ENCODE assay signal across 8 cellular contexts in genomic region chr3:64022451-64023186, GRCh38. TPM values are rescaled to one million over a fixed set of nuclear protein-coding genes. Genes with fewer than 3 reads are reported as not detected.
DNase-seq lines count a peak whose midpoint lies in the region; ATAC-seq and TF ChIP-seq lines count a peak whose summit lies in the region.

No MANE protein-coding gene starts in this region.

- TF ChIP-seq CTCF in CD14-positive monocyte (IDR thresholded peaks at IDR 0.05) (no peak), HCT116 (IDR thresholded peaks at IDR 0.05 in 2 of 3, conservative IDR thresholded peaks at IDR 0.05 in 1 of 3; ENCODE audit: borderline replicate concordance in 1 of 3, insufficient read depth in 1 of 3, low read depth in 2 of 3, low read length in 2 of 3) (no peak), WTC11 (IDR thresholded peaks at IDR 0.05) (no peak), esophagus muscularis mucosa (IDR thresholded peaks at IDR 0.05) (no peak)

- H3K4me3 Mint-ChIP-seq in CD14-positive monocyte (peak overlapping the region; percentile 88 to 91), WTC11 (peak overlapping the region; percentile 88)

- CTCF ChIA-PET in HCT116 (lab: Charles Lee) (interaction anchor here (1.7 kb wide), 1 partner anchor 462 kb away, joined by 9 read pairs; no protein-coding TSS in a partner anchor), WTC11 (lab: Charles Lee) (interaction anchor here (0.6 to 1.9 kb wide), 9 partner anchors 14 to 462 kb away, joined by 3 to 6 read pairs (median 3); no protein-coding TSS in a partner anchor)

- peaks cover 9% of the 10 kb centered on the region; the same call in 1 of the 2 replicates for H3K27me3 ChIP-seq in HCT116 (ENCODE audit: insufficient read depth, low read length)
- no peaks in the 10 kb centered on the region for H3K27me3 ChIP-seq in esophagus muscularis mucosa
- H3K27me3 ChIP-seq in neuron (ENCODE audit: insufficient read depth, low read length) = no peaks in the 10 kb centered on the region

- peak overlapping the region; percentile 95 for H3K4me2 ChIP-seq in HCT116 (ENCODE audit: low read length)

- peak overlapping the region; percentile 87 to 92 for H3K4me3 ChIP-seq in HCT116 (replicated peaks in 1 of 2; ENCODE audit: low read depth in 1 of 2, low read length in 2 of 2)
- H3K4me3 ChIP-seq in esophagus muscularis mucosa = peak overlapping the region; percentile 69 to 86 (median 78)
- H3K4me3 ChIP-seq in neuron (ENCODE audit: low read length) = peak overlapping the region; percentile 95

- peak overlapping the region; percentile 92 for H3K9ac ChIP-seq in HCT116 (ENCODE audit: low read length)

- H3K27me3 Mint-ChIP-seq in CD14-positive monocyte (ENCODE audit: low read depth in 3 of 3) (peaks cover 5 to 8% (median 5%) of the 10 kb centered on the region in 3 donors), WTC11 (ENCODE audit: low read depth) (no peaks in the 10 kb centered on the region)

- H3K4me1 Mint-ChIP-seq in CD14-positive monocyte (peaks cover 25% of the 10 kb centered on the region), WTC11 (peaks cover 13% of the 10 kb centered on the region)

- no peaks in the 10 kb centered on the region for H3K9me2 ChIP-seq in HCT116 (ENCODE audit: insufficient read depth)

- 21% methylated on average over 21 of the region's 24 CpGs for WGBS in esophagus muscularis mucosa

- peaks cover 7% of the 10 kb centered on the region; the same call in 1 of the 2 replicates for H4K20me1 ChIP-seq in HCT116 (ENCODE audit: insufficient read depth)

- H3K36me3 ChIP-seq in HCT116 (ENCODE audit: control insufficient read depth in 1 of 2, insufficient read depth in 2 of 2, low read length in 2 of 2) (peaks cover 18 to 29% of the 10 kb centered on the region in 2 experiments), esophagus muscularis mucosa (peaks cover 0 to 40% (median 27%) of the 10 kb centered on the region in 4 donors), neuron (ENCODE audit: insufficient read depth, low read length) (peaks cover 34% of the 10 kb centered on the region)

- H3K27ac ChIP-seq in HCT116 (ENCODE audit: low read depth, low read length) (peak overlapping the region; percentile 62), esophagus muscularis mucosa (replicated peaks in 1 of 4) (peak overlapping the region; percentile 80 to 87 (median 85))

- H3K4me1 ChIP-seq in HCT116 (ENCODE audit: control insufficient read depth in 1 of 2, insufficient read depth in 2 of 2, low read length in 2 of 2) (peaks cover 5 to 13% of the 10 kb centered on the region in 2 experiments; a peak in 3 of 4 replicates), esophagus muscularis mucosa (peaks cover 16 to 34% (median 31%) of the 10 kb centered on the region in 4 donors), neuron (ENCODE audit: insufficient read depth, low read length) (peaks cover 17% of the 10 kb centered on the region)

- peaks cover 0 to 4% (median 0%) of the 10 kb centered on the region in 7 donors for H3K9me3 Mint-ChIP-seq in CD14-positive monocyte
- no peaks in the 10 kb centered on the region for H3K9me3 Mint-ChIP-seq in WTC11

- H3K27ac Mint-ChIP-seq in CD14-positive monocyte (peak overlapping the region; percentile 89 to 97 (median 92)), WTC11 (peak overlapping the region; percentile 27; the same call in 1 of the 2 replicates)

- DNase-seq in CD14-positive monocyte (ENCODE audit: low spot score) = no peak
- DNase-seq in HCT116 (ENCODE audit: low read depth, low spot score) = no peak
- DNase-seq in WTC11 (ENCODE audit: low spot score) = no peak
- no peak for DNase-seq in esophagus muscularis mucosa (ENCODE audit: extremely low spot score)
- DNase-seq in mucosa of gallbladder (ENCODE audit: low spot score) = no peak
- DNase-seq in activated gamma-delta T cell treated with Interleukin-2 at 50 U/mL for 16 hours = no peak

- TF ChIP-seq POLR2A in HCT116 (IDR thresholded peaks at IDR 0.05; ENCODE audit: borderline replicate concordance, extremely low read depth, insufficient read depth, insufficient read length) (no peak), esophagus muscularis mucosa (IDR thresholded peaks at IDR 0.05; ENCODE audit: low read depth) (no peak)

- intact Hi-C loops in CD14-positive monocyte (cut with micrococcal nuclease) (loop anchor here in 1 of 2 donors (2.0 kb wide), 1 partner anchor 158 kb away; no protein-coding TSS in a partner anchor), HCT116 (cut with micrococcal nuclease) (no loop called here), esophagus muscularis mucosa (cut with DNase I) (no loop called here)

- no peak for TF ChIP-seq EP300 in esophagus muscularis mucosa (IDR thresholded peaks at IDR 0.05)

- TSS peak; percentile 68 for BruUV-seq in HCT116 (replicated peaks; lab: Mats Ljungman, UMichigan)

- ATAC-seq in HCT116 (peak; percentile 6; the same call in 1 of the 2 replicates), WTC11 (no peak), HG03045 (IDR thresholded peaks at IDR 0.05; ENCODE audit: unreplicated experiment) (no peak)

- RAD21 ChIA-PET in HCT116 (lab: Charles Lee; ENCODE audit: low non-redundant PET in 1 of 2, low total read pairs in 2 of 2, uncharacterized antibody in 2 of 2, unreplicated experiment in 2 of 2) = no interaction called here

- POLR2A ChIA-PET in HCT116 (lab: Charles Lee) (no interaction called here), WTC11 (lab: Charles Lee) (interaction anchor here (0.6 kb wide), 1 partner anchor 84 kb away, joined by 3 read pairs; no protein-coding TSS in a partner anchor)

- H2AFZ ChIP-seq in HCT116 (ENCODE audit: low read depth, low read length, poor library complexity, severe bottlenecking) (no peak overlapping the region), neuron (ENCODE audit: low read depth, low read length) (peak overlapping the region; percentile 57)

- peaks cover 57% of the 10 kb centered on the region for H3K79me2 ChIP-seq in HCT116 (ENCODE audit: insufficient read depth, low read length)

- TF ChIP-seq RAD21 in HCT116 (IDR thresholded peaks at IDR 0.05; ENCODE audit: low read depth) = no peak

- H3K9me3 ChIP-seq in HCT116 (ENCODE audit: control insufficient read depth in 1 of 2, insufficient read depth in 1 of 2, low read depth in 1 of 2, low read length in 2 of 2) (no peaks in the 10 kb centered on the region), esophagus muscularis mucosa (no peaks in the 10 kb centered on the region), neuron (ENCODE audit: low read length) (no peaks in the 10 kb centered on the region)

- H3K36me3 Mint-ChIP-seq in CD14-positive monocyte (peaks cover 29 to 30% of the 10 kb centered on the region in 2 donors), WTC11 (peaks cover 36% of the 10 kb centered on the region)

TF ChIP-seq in HCT116, 20 proteins besides CTCF, POLR2A, EP300 and RAD21 (continues in another document):
- TF ChIP-seq MAX (IDR thresholded peaks at IDR 0.05) = no peak
- no peak for TF ChIP-seq JUND (IDR thresholded peaks at IDR 0.05)
- no peak for TF ChIP-seq SP1 (IDR thresholded peaks at IDR 0.05; ENCODE audit: low read depth)
- no peak for TF ChIP-seq ZFX (IDR thresholded peaks at IDR 0.05)
- TF ChIP-seq EGR1 (IDR thresholded peaks at IDR 0.05; ENCODE audit: low read depth) = no peak
- no peak for TF ChIP-seq ATF3 (IDR thresholded peaks at IDR 0.05)
- no peak for TF ChIP-seq ZNF274 (IDR thresholded peaks at IDR 0.05; ENCODE audit: low read depth, low read length)

TF ChIP-seq in WTC11, 78 proteins besides CTCF, POLR2A, EP300 and RAD21 (continues in another document):
- no peak for TF ChIP-seq ZNF281 (CRISPR knock-in tag; IDR thresholded peaks at IDR 0.05)
- no peak for TF ChIP-seq KAT7 (CRISPR knock-in tag; IDR thresholded peaks at IDR 0.05; ENCODE audit: borderline replicate concordance)
- TF ChIP-seq FOXP1 (CRISPR knock-in tag; IDR thresholded peaks at IDR 0.05; ENCODE audit: borderline replicate concordance) = no peak
- TF ChIP-seq, protein P1, sequence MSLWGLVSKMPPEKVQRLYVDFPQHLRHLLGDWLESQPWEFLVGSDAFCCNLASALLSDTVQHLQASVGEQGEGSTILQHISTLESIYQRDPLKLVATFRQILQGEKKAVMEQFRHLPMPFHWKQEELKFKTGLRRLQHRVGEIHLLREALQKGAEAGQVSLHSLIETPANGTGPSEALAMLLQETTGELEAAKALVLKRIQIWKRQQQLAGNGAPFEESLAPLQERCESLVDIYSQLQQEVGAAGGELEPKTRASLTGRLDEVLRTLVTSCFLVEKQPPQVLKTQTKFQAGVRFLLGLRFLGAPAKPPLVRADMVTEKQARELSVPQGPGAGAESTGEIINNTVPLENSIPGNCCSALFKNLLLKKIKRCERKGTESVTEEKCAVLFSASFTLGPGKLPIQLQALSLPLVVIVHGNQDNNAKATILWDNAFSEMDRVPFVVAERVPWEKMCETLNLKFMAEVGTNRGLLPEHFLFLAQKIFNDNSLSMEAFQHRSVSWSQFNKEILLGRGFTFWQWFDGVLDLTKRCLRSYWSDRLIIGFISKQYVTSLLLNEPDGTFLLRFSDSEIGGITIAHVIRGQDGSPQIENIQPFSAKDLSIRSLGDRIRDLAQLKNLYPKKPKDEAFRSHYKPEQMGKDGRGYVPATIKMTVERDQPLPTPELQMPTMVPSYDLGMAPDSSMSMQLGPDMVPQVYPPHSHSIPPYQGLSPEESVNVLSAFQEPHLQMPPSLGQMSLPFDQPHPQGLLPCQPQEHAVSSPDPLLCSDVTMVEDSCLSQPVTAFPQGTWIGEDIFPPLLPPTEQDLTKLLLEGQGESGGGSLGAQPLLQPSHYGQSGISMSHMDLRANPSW (CRISPR knock-in tag; conservative IDR thresholded peaks at IDR 0.05; ENCODE audit: low read depth) = no peak

RNA-seq across cellular contexts. Expression of gene PSMD6, which starts 0.7 kb away (rescaled TPM):
- polyA plus RNA-seq in CD14-positive monocyte = 100 to 1,000 TPM; 101 to 135 TPM
- total RNA-seq in HCT116 (2021; ENCODE audit: unreplicated experiment) (78.7 TPM), WTC11 (2021) (89.8 to 105 TPM (median 92.0 TPM) in 3 replicates), esophagus muscularis mucosa (10 to 100 TPM; 64.5 to 78.2 (median 70.7) TPM), mucosa of gallbladder (53.5 TPM)
- 45.4 and 55.8 TPM in 2 replicates for polyA plus RNA-seq in HCT116 (2012)
